ENCODE assay signal across 8 cellular contexts in genomic region chr18:79988079-79988924, GRCh38. TPM values are rescaled to one million over a fixed set of nuclear protein-coding genes. Genes with fewer than 3 reads are reported as not detected.
DNase-seq lines count a peak whose midpoint lies in the region; ATAC-seq and TF ChIP-seq lines count a peak whose summit lies in the region.

Gene TXNL4A (minus strand): TSS chr18:79988563. CDS start chr18:79988392, 171 bp downstream.

- H3K4me1 ChIP-seq in DND-41 (ENCODE audit: insufficient read depth, low read length), result peaks cover 48% of the 10 kb centered on the region

- H3K27me3 ChIP-seq in DND-41 (ENCODE audit: insufficient read depth, low read length, poor library complexity), result no peaks in the 10 kb centered on the region

- peaks cover 36% of the 10 kb centered on the region for H3K36me3 ChIP-seq in DND-41 (ENCODE audit: insufficient read depth, low read length)

- DNase-seq in DND-41 (peak; percentile 87), RPMI7951 (ENCODE audit: low read depth) (peak; percentile 81), fibroblast of gingiva (ENCODE audit: low read depth) (peak; percentile 88)
- DNase-seq in Jurkat, Clone E6-1 (ENCODE audit: low read depth, low spot score), result peak; percentile 85
- peak; percentile 85 for DNase-seq in activated T-helper 1 cell treated with anti-CD3 and anti-CD28 coated beads, Interleukin-12 subunit alpha, Interleukin-12 subunit beta, Interleukin-2, Interleukin-4 antibody, amounts not matched to agents 30 ng/mL and 10 ng/mL and 1 ng/mL, durations not matched to agents 14 hours and 24 hours and 36 hours (ENCODE audit: low spot score)
- DNase-seq in naive thymus-derived CD8-positive, alpha-beta T cell, result peak; percentile 78 to 91 (median 84)
- DNase-seq in stimulated activated naive CD4-positive, alpha-beta T cell (lab: John Stamatoyannopoulos, UW), result peak; percentile 72 to 85 (median 80)

- peak within 1 kb of the TSS; percentile 97 for H2AFZ ChIP-seq in DND-41 (ENCODE audit: low read depth, low read length)

- POLR2A ChIA-PET in naive thymus-derived CD8-positive, alpha-beta T cell (lab: Charles Lee), result interaction anchor here (0.9 to 3.5 kb wide), 10 partner anchors 24 to 309 kb away, joined by 3 to 21 read pairs (median 4); partner anchors contain the start of genes HSBP1L1, RBFA and SLC66A2

- H3K9me3 Mint-ChIP-seq in activated T-helper 1 cell treated with anti-CD3 and anti-CD28 coated beads, Interleukin-12 subunit alpha, Interleukin-12 subunit beta, Interleukin-2, Interleukin-4 antibody, amounts not matched to agents 30 ng/mL and 10 ng/mL and 1 ng/mL, durations not matched to agents 14 hours and 24 hours and 36 hours, result no peaks in the 10 kb centered on the region
- no peaks in the 10 kb centered on the region for H3K9me3 Mint-ChIP-seq in naive thymus-derived CD8-positive, alpha-beta T cell

- H3K4me2 ChIP-seq in DND-41 (ENCODE audit: insufficient read depth, low read length), result peak within 1 kb of the TSS; percentile 84

- peak; percentile 62 for TF ChIP-seq CTCF in DND-41 (IDR thresholded peaks at IDR 0.05; ENCODE audit: borderline replicate concordance, extremely low read depth, low read length, poor library complexity, severe bottlenecking)

- H3K79me2 ChIP-seq in DND-41 (ENCODE audit: insufficient read depth, low read length), result peaks cover 62% of the 10 kb centered on the region

- H4K20me1 ChIP-seq in DND-41 (ENCODE audit: insufficient read depth, low read length), result peaks cover 45% of the 10 kb centered on the region

- peak within 1 kb of the TSS; percentile 97 for H3K27ac Mint-ChIP-seq in activated T-helper 1 cell treated with anti-CD3 and anti-CD28 coated beads, Interleukin-12 subunit alpha, Interleukin-12 subunit beta, Interleukin-2, Interleukin-4 antibody, amounts not matched to agents 30 ng/mL and 10 ng/mL and 1 ng/mL, durations not matched to agents 14 hours and 24 hours and 36 hours
- H3K27ac Mint-ChIP-seq in naive thymus-derived CD8-positive, alpha-beta T cell, result peak within 1 kb of the TSS; percentile 92 to 98 (median 97)

- no peaks in the 10 kb centered on the region for H3K9me3 ChIP-seq in DND-41 (ENCODE audit: insufficient read depth, low read length, severe bottlenecking)

- peak within 1 kb of the TSS; percentile 94 for H3K9ac ChIP-seq in DND-41 (ENCODE audit: low read depth, low read length)

- peak within 1 kb of the TSS; percentile 94 for H3K27ac ChIP-seq in DND-41 (ENCODE audit: low read length)

- ATAC-seq in DND-41 (ENCODE audit: insufficient read depth, low read depth) (peak; percentile 93), GM21619 (IDR thresholded peaks at IDR 0.05; ENCODE audit: unreplicated experiment) (peak; percentile 97)
- peak; percentile 90 to 93 for ATAC-seq in naive thymus-derived CD8-positive, alpha-beta T cell

- peaks cover 35% of the 10 kb centered on the region for H3K4me1 Mint-ChIP-seq in activated T-helper 1 cell treated with anti-CD3 and anti-CD28 coated beads, Interleukin-12 subunit alpha, Interleukin-12 subunit beta, Interleukin-2, Interleukin-4 antibody, amounts not matched to agents 30 ng/mL and 10 ng/mL and 1 ng/mL, durations not matched to agents 14 hours and 24 hours and 36 hours (ENCODE audit: low read depth)
- peaks cover 16 to 46% (median 43%) of the 10 kb centered on the region in 4 donors for H3K4me1 Mint-ChIP-seq in naive thymus-derived CD8-positive, alpha-beta T cell

- H3K36me3 Mint-ChIP-seq in activated T-helper 1 cell treated with anti-CD3 and anti-CD28 coated beads, Interleukin-12 subunit alpha, Interleukin-12 subunit beta, Interleukin-2, Interleukin-4 antibody, amounts not matched to agents 30 ng/mL and 10 ng/mL and 1 ng/mL, durations not matched to agents 14 hours and 24 hours and 36 hours (ENCODE audit: low read depth), result peaks cover 19% of the 10 kb centered on the region
- H3K36me3 Mint-ChIP-seq in naive thymus-derived CD8-positive, alpha-beta T cell, result peaks cover 0 to 31% (median 0%) of the 10 kb centered on the region in 3 donors

- peak within 1 kb of the TSS; percentile 90 to 98 for H3K4me3 ChIP-seq in DND-41 (ENCODE audit: low read depth in 1 of 2, low read length in 2 of 2)
- H3K4me3 ChIP-seq in Jurkat, Clone E6-1 (ENCODE audit: low read length), result peak within 1 kb of the TSS; percentile 91

- H3K27me3 Mint-ChIP-seq in activated T-helper 1 cell treated with anti-CD3 and anti-CD28 coated beads, Interleukin-12 subunit alpha, Interleukin-12 subunit beta, Interleukin-2, Interleukin-4 antibody, amounts not matched to agents 30 ng/mL and 10 ng/mL and 1 ng/mL, durations not matched to agents 14 hours and 24 hours and 36 hours (ENCODE audit: insufficient read depth), result peaks cover 5% of the 10 kb centered on the region
- no peaks in the 10 kb centered on the region for H3K27me3 Mint-ChIP-seq in naive thymus-derived CD8-positive, alpha-beta T cell

- H3K4me3 Mint-ChIP-seq in activated T-helper 1 cell treated with anti-CD3 and anti-CD28 coated beads, Interleukin-12 subunit alpha, Interleukin-12 subunit beta, Interleukin-2, Interleukin-4 antibody, amounts not matched to agents 30 ng/mL and 10 ng/mL and 1 ng/mL, durations not matched to agents 14 hours and 24 hours and 36 hours, result peak within 1 kb of the TSS; percentile 96
- peak within 1 kb of the TSS; percentile 84 to 97 (median 93) for H3K4me3 Mint-ChIP-seq in naive thymus-derived CD8-positive, alpha-beta T cell

- intact Hi-C loops in activated T-helper 1 cell treated with anti-CD3 and anti-CD28 coated beads, Interleukin-12 subunit alpha, Interleukin-12 subunit beta, Interleukin-2, Interleukin-4 antibody, amounts not matched to agents 30 ng/mL and 10 ng/mL and 1 ng/mL, durations not matched to agents 14 hours and 24 hours and 36 hours (cut with micrococcal nuclease), result loop anchor here (1.0 to 10.0 kb wide), 8 partner anchors 25 to 581 kb away; partner anchors contain the start of genes ADNP2, CTDP1, KCNG2 and RBFA

RNA-seq across cellular contexts. Expression of gene TXNL4A, which starts in this region (rescaled TPM):
- 296 TPM for polyA plus RNA-seq in Jurkat, Clone E6-1 (2012; ENCODE audit: insufficient read depth, insufficient read length)
- total RNA-seq in RPMI7951 (2014; rRNA removed; shearing (Covaris generic)), result 79.0 and 81.0 TPM in 2 replicates
- 190 and 198 TPM in 2 replicates for total RNA-seq in activated T-helper 1 cell treated with anti-CD3 and anti-CD28 coated beads, Interleukin-12 subunit alpha, Interleukin-12 subunit beta, Interleukin-2, Interleukin-4 antibody, amounts not matched to agents 30 ng/mL and 10 ng/mL and 1 ng/mL, durations not matched to agents 14 hours and 24 hours and 36 hours
- 10 to 100 TPM; 71.9 to 78.5 TPM for total RNA-seq in naive thymus-derived CD8-positive, alpha-beta T cell
- polyA plus RNA-seq in naive thymus-derived CD8-positive, alpha-beta T cell, result 100 to 1,000 TPM; 213 to 225 (median 217) TPM

Comparison
In these comparisons a context has a peak if more than half of its experiments do, and no peak if none do; other contexts are left out.
1. Peak in every context shown above with its lines: DNase-seq, ATAC-seq, H3K4me3 ChIP-seq and H3K27ac ChIP-seq.